In genomic region chr1:174153085-174153824, GRCh38 we compare ENCODE assay signal across 10 cellular contexts. TPM values are rescaled to one million over a fixed set of nuclear protein-coding genes. Genes with fewer than 3 reads are reported as not detected.
DNase-seq lines count a peak whose midpoint lies in the region; ATAC-seq and TF ChIP-seq lines count a peak whose summit lies in the region.
"Had no signal": no experiment of that assay in that cellular context is flagged by ENCODE, and none has a peak within 500 bp of the region (broad histone marks: within the 10 kb centered on the region; RNA-seq: fewer than 3 reads in every experiment).

No MANE protein-coding gene starts in this region.

- H3K27ac ChIP-seq in GM23248 (no peak overlapping the region), RWPE2 (ENCODE audit: poor library complexity, severe bottlenecking) (peak overlapping the region; percentile 36)
- H3K27ac ChIP-seq: neutrophil had no signal

- peak; percentile 3 for TF ChIP-seq CTCF in GM06990 (IDR thresholded peaks at IDR 0.05; ENCODE audit: insufficient read depth, low read length, poor library complexity, severe bottlenecking)
- TF ChIP-seq CTCF in RWPE2 (IDR thresholded peaks at IDR 0.05; ENCODE audit: poor library complexity, severe bottlenecking), result no peak
- TF ChIP-seq CTCF in fibroblast of villous mesenchyme (IDR thresholded peaks at IDR 0.05; ENCODE audit: insufficient read depth, low read depth, low read length), result no peak

- H3K9me3 ChIP-seq in GM23248 (ENCODE audit: low read depth) (no peaks in the 10 kb centered on the region), RWPE2 (ENCODE audit: severe bottlenecking) (no peaks in the 10 kb centered on the region)
- H3K9me3 ChIP-seq: neutrophil had no signal

- in situ Hi-C loops in GM23248 (cut with MboI) (no loop called here), G401 (cut with HindIII; ENCODE audit: low sequenced_read_pairs) (no loop called here)

- H3F3A ChIP-seq in GM23248 (ENCODE audit: insufficient read depth), result no peaks in the 10 kb centered on the region

- no peaks in the 10 kb centered on the region for H3K79me2 ChIP-seq in GM23248 (ENCODE audit: insufficient read depth)

- H3K27me3 ChIP-seq in GM06990 (replicated peaks; ENCODE audit: control insufficient read depth, insufficient read depth, low read length), result no peaks in the 10 kb centered on the region
- no peaks in the 10 kb centered on the region for H3K27me3 ChIP-seq in GM23248 (replicated peaks; ENCODE audit: insufficient read depth)
- no peaks in the 10 kb centered on the region for H3K27me3 ChIP-seq in RWPE2 (ENCODE audit: insufficient read depth, poor library complexity, severe bottlenecking)
- H3K27me3 ChIP-seq: neutrophil had no signal

- no peak overlapping the region for H2AFZ ChIP-seq in GM23248

- no peak overlapping the region for H3K9ac ChIP-seq in GM23248

- no peak overlapping the region for H3K4me2 ChIP-seq in GM23248 (ENCODE audit: unreplicated experiment)

- no peaks in the 10 kb centered on the region for H3K9me2 ChIP-seq in GM23248 (ENCODE audit: insufficient read depth)

- no peaks in the 10 kb centered on the region for H3K36me3 ChIP-seq in GM06990 (ENCODE audit: control insufficient read depth, insufficient read depth, low read length)
- H3K36me3 ChIP-seq in GM23248 (ENCODE audit: low read depth), result no peaks in the 10 kb centered on the region
- H3K36me3 ChIP-seq in RWPE2 (ENCODE audit: low read depth), result no peaks in the 10 kb centered on the region
- H3K36me3 ChIP-seq: neutrophil had no signal

- DNase-seq in GM06990 (ENCODE audit: extremely low read depth, insufficient read length), result peak; percentile 53
- DNase-seq in GM23248, result peak; percentile 15
- no peak for DNase-seq in RWPE2 (ENCODE audit: low spot score)
- DNase-seq in fibroblast of villous mesenchyme (ENCODE audit: low read depth), result peak; percentile 17
- DNase-seq in putamen (ENCODE audit: low spot score), result no peak
- DNase-seq in NCI-H1105 (lab: John Stamatoyannopoulos, UW), result no peak
- no peak for DNase-seq in G401 (ENCODE audit: low spot score)
- DNase-seq in stimulated activated CD8-positive, alpha-beta memory T cell treated with anti-CD3 and anti-CD28 coated beads, Interleukin-4, amount 100 ng/mL, for 48 hours, result no peak
- DNase-seq: H7 had no signal

- H3K4me1 ChIP-seq in GM23248 (ENCODE audit: insufficient read depth) (no peaks in the 10 kb centered on the region), RWPE2 (ENCODE audit: insufficient read depth, poor library complexity, severe bottlenecking) (peaks cover 29% of the 10 kb centered on the region)

- 59 to 69% methylated on average over 4 to 5 of the region's 5 CpGs for WGBS in GM23248 (ENCODE audit: low coverage in 1 of 2, low lambda C conversion rate in 2 of 2, missing lambda C conversion rate in 2 of 2), 2 experiments

- ATAC-seq in RWPE2 (ENCODE audit: low read depth), result peak; percentile 93

- H4K20me1 ChIP-seq in GM23248 (ENCODE audit: insufficient read depth), result no peaks in the 10 kb centered on the region

- H3K4me3 ChIP-seq in GM06990 (replicated peaks; ENCODE audit: low read depth, low read length), result no peak overlapping the region
- H3K4me3 ChIP-seq in GM23248, result no peak overlapping the region
- no peak overlapping the region for H3K4me3 ChIP-seq in RWPE2 (ENCODE audit: severe bottlenecking)
- H3K4me3 ChIP-seq in fibroblast of villous mesenchyme (ENCODE audit: low read depth, low read length), result no peak overlapping the region

RNA-seq across cellular contexts. Expression of gene RABGAP1L, which starts 6.1 kb away (rescaled TPM):
- 21.6 and 24.7 TPM in 2 replicates for total RNA-seq in GM23248 (2014; rRNA removed; shearing (Covaris generic))
- 11.4 and 13.7 TPM in 2 replicates for polyA plus RNA-seq in GM23248 (2016; fragmentation: Nextera tagmentation; extraction: Ambion mirVana)
- 27.7 and 29.8 TPM in 2 replicates for total RNA-seq in fibroblast of villous mesenchyme
- 17.0 and 23.3 TPM in 2 replicates for total RNA-seq in G401 (2014; rRNA removed; shearing (Covaris generic))

Comparison
In these comparisons a context has a peak if more than half of its experiments do, and no peak if none do; other contexts are left out.
1. DNase-seq: peak in GM06990 (single experiment), GM23248 (single experiment) and fibroblast of villous mesenchyme (single experiment); none in RWPE2 (single experiment), putamen (single experiment), NCI-H1105 (single experiment), G401 (single experiment) and stimulated activated CD8-positive, alpha-beta memory T cell treated with anti-CD3 and anti-CD28 coated beads, Interleukin-4, amount 100 ng/mL, for 48 hours (single experiment).